ENCODE assay signal across 8 cellular contexts in the genomic region with DNA sequence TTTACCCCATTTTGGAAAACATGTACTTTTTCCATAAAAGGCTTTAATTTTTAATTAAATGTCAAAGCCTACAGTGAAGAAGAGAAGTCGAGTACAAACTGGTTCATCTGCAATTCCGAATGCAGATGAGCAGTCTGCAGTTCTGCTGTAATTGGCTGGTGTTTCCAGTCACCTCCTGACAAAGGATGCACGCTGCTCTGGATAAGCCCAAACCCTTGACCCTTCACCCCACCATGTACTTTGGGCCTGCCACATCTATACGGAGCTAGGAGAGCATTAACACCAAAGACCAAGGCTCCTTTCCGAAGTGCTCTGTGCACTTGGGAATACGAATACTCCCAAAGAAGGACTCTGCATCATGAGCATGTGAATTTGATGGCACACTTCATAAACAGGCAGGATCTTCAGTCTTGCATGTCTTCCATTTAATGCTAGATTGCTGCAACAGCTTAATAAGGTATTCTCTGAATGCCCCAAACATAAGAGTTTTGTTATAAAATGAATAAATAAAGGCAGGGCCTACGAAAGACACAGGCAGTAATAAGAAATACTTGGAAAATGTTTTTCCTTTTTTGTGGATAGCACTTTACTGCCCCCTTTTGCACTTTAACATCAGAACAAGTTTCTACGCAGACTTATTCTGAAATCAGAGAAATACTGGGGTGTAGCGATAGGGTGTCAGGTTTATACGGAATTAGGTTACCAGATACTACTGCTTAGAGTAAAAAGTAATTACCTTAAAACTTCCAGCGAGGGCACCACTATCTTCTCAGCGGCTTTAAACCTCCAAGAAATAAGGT. TPM values are rescaled to one million over a fixed set of nuclear protein-coding genes. Genes with fewer than 3 reads are reported as not detected.
DNase-seq lines count a peak whose midpoint lies in the region; ATAC-seq and TF ChIP-seq lines count a peak whose summit lies in the region.

No MANE protein-coding gene starts in this region.

- no peak for TF ChIP-seq EP300 in sigmoid colon (IDR thresholded peaks at IDR 0.05)

- no peak for ATAC-seq in Panc1

- 30 to 70% methylated on average over 12 of the region's 12 CpGs for WGBS in sigmoid colon, 2 donors

- TF ChIP-seq CTCF in Panc1 (IDR thresholded peaks at IDR 0.05) (peak; percentile 35; the same call in 1 of the 2 replicates), fibroblast of mammary gland (conservative IDR thresholded peaks at IDR 0.05; ENCODE audit: control insufficient read depth, insufficient read depth, low read depth, low read length) (peak; percentile 47), sigmoid colon (IDR thresholded peaks at IDR 0.05) (peak in 3 of 4 experiments; percentile 33 to 56 (median 36))

- CTCF ChIA-PET in Panc1 (lab: Charles Lee) = no interaction called here
- CTCF ChIA-PET in HEK293T (lab: Yijun Ruan, JAX) = no interaction called here

- BruUV-seq in Panc1 (replicated peaks; lab: Mats Ljungman, UMichigan) = no TSS peak

- POLR2A ChIA-PET in Panc1 (lab: Charles Lee) = no interaction called here
- POLR2A ChIA-PET in HEK293T (lab: Yijun Ruan, JAX) = no interaction called here

- no peak overlapping the region for H3K27ac ChIP-seq in Panc1 (ENCODE audit: low read length)
- H3K27ac ChIP-seq in sigmoid colon = peak overlapping the region in 2 of 4 donors; percentile 23

- no peak for TF ChIP-seq POLR2A in sigmoid colon (IDR thresholded peaks at IDR 0.05)

- H3K4me3 ChIP-seq in Panc1 (ENCODE audit: low read depth in 2 of 2, low read length in 2 of 2) = no peak overlapping the region
- no peak overlapping the region for H3K4me3 ChIP-seq in fibroblast of mammary gland (ENCODE audit: control insufficient read depth, low read depth, low read length)
- H3K4me3 ChIP-seq in sigmoid colon = no peak overlapping the region

- in situ Hi-C loops in Panc1 (cut with HindIII; ENCODE audit: low pct_unique_long_range_greater_than_20kb, low sequenced_read_pairs) = no loop called here

- peak; percentile 41 for DNase-seq in NCI-H1105 treated with DMSO at 0.1 percent for 48 hours (lab: John Stamatoyannopoulos, UW)
- DNase-seq in NCI-H1105 (lab: John Stamatoyannopoulos, UW) = no peak
- no peak for DNase-seq in Panc1 (ENCODE audit: low read depth, low spot score)
- DNase-seq in fibroblast of mammary gland (ENCODE audit: low read depth) = peak; percentile 62
- DNase-seq in sigmoid colon = no peak
- DNase-seq in glomerular visceral epithelial cell (ENCODE audit: extremely low spot score) = no peak
- DNase-seq in T-helper 1 cell = no peak
- no peak for DNase-seq in HEK293T (ENCODE audit: extremely low spot score)

- H3K36me3 ChIP-seq in Panc1 (ENCODE audit: control insufficient read depth, insufficient read depth, low read length) (no peaks in the 10 kb centered on the region), sigmoid colon (no peaks in the 10 kb centered on the region)

- H3K9me3 ChIP-seq in Panc1 (ENCODE audit: control insufficient read depth, insufficient read depth, low read depth, low read length) (no peaks in the 10 kb centered on the region), sigmoid colon (no peaks in the 10 kb centered on the region)

- H3K27me3 ChIP-seq in Panc1 (ENCODE audit: control insufficient read depth, insufficient read depth, low read length) (no peaks in the 10 kb centered on the region), sigmoid colon (no peaks in the 10 kb centered on the region)

- no peaks in the 10 kb centered on the region; the same call in 1 of the 2 replicates for H3K4me1 ChIP-seq in Panc1 (ENCODE audit: control insufficient read depth, insufficient read depth, low read length)
- H3K4me1 ChIP-seq in sigmoid colon = peaks cover 0 to 78% (median 45%) of the 10 kb centered on the region in 4 donors

- intact Hi-C loops in Panc1 (cut with micrococcal nuclease; ENCODE audit: unreplicated experiment) (no loop called here), sigmoid colon (cut with DNase I) (no loop called here)

TF ChIP-seq in HEK293T, 16 proteins besides CTCF, POLR2A, EP300 and RAD21:
- no peak for TF ChIP-seq TARDBP (IDR thresholded peaks at IDR 0.05)
- TF ChIP-seq ZNF384 (IDR thresholded peaks at IDR 0.05) = no peak
- no peak for TF ChIP-seq FOXM1 (IDR thresholded peaks at IDR 0.05; ENCODE audit: borderline replicate concordance)
- TF ChIP-seq FOXA1 (IDR thresholded peaks at IDR 0.05) = no peak
- no peak for TF ChIP-seq BHLHE40 (IDR thresholded peaks at IDR 0.05; ENCODE audit: borderline replicate concordance)
- no peak for TF ChIP-seq SUZ12 (IDR thresholded peaks at IDR 0.05)
- TF ChIP-seq FOXK2 (IDR thresholded peaks at IDR 0.05) = no peak
- no peak for TF ChIP-seq SP1 (IDR thresholded peaks at IDR 0.05)
- TF ChIP-seq LEF1 (IDR thresholded peaks at IDR 0.05; ENCODE audit: borderline replicate concordance) = no peak
- TF ChIP-seq ELF4 (IDR thresholded peaks at IDR 0.05) = no peak
- no peak for TF ChIP-seq ARNT (IDR thresholded peaks at IDR 0.05)
- no peak for TF ChIP-seq NFRKB (IDR thresholded peaks at IDR 0.05)
- TF ChIP-seq, protein P1, sequence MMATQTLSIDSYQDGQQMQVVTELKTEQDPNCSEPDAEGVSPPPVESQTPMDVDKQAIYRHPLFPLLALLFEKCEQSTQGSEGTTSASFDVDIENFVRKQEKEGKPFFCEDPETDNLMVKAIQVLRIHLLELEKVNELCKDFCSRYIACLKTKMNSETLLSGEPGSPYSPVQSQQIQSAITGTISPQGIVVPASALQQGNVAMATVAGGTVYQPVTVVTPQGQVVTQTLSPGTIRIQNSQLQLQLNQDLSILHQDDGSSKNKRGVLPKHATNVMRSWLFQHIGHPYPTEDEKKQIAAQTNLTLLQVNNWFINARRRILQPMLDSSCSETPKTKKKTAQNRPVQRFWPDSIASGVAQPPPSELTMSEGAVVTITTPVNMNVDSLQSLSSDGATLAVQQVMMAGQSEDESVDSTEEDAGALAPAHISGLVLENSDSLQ (IDR thresholded peaks at IDR 0.05) = no peak
- no peak for TF ChIP-seq L3MBTL2 (conservative IDR thresholded peaks at IDR 0.05)
- TF ChIP-seq HDGF (IDR thresholded peaks at IDR 0.05; ENCODE audit: borderline replicate concordance) = no peak
- TF ChIP-seq CTBP1 (IDR thresholded peaks at IDR 0.05; ENCODE audit: borderline replicate concordance) = no peak

RNA-seq across cellular contexts. Expression of a gene that starts 15.1 kb away (rescaled TPM):
- total RNA-seq in Panc1 (2021; ENCODE audit: unreplicated experiment) = 4.7 TPM
- polyA plus RNA-seq in Panc1 (2012; ENCODE audit: insufficient read length) = 2.5 TPM
- 10 to 100 TPM in 3 of 4 donors, 1 to 10 TPM in 1; 7.2 to 15.0 (median 11.6) TPM for total RNA-seq in sigmoid colon
- 10 to 100 TPM in 2 of 3 donors, 1 to 10 TPM in 1; 9.6 to 36.1 (median 13.4) TPM for polyA plus RNA-seq in sigmoid colon

RNA-seq across cellular contexts. Expression of a gene that starts 47.5 kb away (rescaled TPM):
- 38.5 TPM for total RNA-seq in Panc1 (2021; ENCODE audit: unreplicated experiment)
- 28.3 TPM for polyA plus RNA-seq in Panc1 (2012; ENCODE audit: insufficient read length)
- 100 to 1,000 TPM in 2 of 4 donors, 10 to 100 TPM in 2; 88.1 to 196 (median 98.6) TPM for total RNA-seq in sigmoid colon
- polyA plus RNA-seq in sigmoid colon = 10 to 100 TPM in 2 of 3 donors, 1 to 10 TPM in 1; 7.8 to 87.9 (median 59.2) TPM

Comparison
In these comparisons a context has a peak if more than half of its experiments do, and no peak if none do; other contexts are left out.
1. DNase-seq: peak in NCI-H1105 treated with DMSO at 0.1 percent for 48 hours (single experiment) and fibroblast of mammary gland (single experiment); none in NCI-H1105 (single experiment), Panc1 (single experiment), sigmoid colon (single experiment), glomerular visceral epithelial cell (single experiment), T-helper 1 cell (0 of 5) and HEK293T (single experiment).
2. Peak in every context shown above with its lines, with median percentiles within 50 percentile points of each other: CTCF ChIP-seq.